In the genomic region with DNA sequence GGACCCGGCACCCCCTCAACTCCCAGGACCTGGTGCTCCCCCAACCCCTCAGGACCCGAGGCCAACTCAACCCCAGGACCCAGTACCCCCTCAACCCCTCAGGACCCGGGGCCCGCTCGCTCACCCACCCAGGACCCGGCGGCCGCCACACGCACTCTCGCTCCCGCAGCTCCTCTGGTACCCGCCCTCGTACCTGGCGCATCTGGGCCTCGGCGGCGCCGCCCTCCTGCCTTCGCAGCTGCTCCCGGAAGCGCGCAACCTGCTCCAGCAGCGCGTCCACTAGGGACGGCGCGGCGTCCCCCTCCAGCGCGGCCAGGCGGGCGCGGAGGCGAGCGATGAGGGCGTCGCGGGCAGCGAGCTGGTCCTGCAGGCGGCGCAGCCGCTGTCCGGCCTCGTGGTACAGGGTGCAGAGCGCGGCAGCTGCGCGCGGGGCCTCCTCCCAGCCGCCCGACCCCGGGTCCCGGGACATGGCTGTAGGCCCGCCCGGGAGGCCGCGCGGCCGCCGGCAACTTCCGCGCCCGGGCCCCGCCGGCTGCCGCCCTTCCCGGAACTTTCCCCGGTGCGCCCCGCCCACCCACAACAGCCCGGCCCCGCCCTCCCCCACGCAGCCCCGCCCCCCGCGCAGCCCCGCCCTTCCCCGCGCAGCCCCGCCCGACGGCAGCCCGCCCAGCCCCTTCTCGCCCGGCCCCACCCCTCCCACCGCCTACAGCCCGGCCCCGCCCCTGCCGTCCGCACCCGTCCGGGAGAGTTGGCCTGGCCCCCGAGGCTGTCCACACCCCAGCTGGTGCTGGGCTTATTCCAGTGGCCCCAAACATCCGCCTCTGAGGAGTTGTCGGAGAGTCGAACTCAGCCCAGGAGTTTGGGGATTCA, we compare ENCODE assay signal across 1 cellular context.
A peak's percentile ranks its signal among the peaks of the same experiment; 100 is the strongest.
TF ChIP-seq lines count a peak whose summit lies in the region.

A gene with protein sequence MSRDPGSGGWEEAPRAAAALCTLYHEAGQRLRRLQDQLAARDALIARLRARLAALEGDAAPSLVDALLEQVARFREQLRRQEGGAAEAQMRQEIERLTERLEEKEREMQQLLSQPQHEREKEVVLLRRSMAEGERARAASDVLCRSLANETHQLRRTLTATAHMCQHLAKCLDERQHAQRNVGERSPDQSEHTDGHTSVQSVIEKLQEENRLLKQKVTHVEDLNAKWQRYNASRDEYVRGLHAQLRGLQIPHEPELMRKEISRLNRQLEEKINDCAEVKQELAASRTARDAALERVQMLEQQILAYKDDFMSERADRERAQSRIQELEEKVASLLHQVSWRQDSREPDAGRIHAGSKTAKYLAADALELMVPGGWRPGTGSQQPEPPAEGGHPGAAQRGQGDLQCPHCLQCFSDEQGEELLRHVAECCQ (minus strand): TSS at position 516 of the 870 bp plus-strand sequence. CDS start 47 bp downstream, at position 469.

TF ChIP-seq in GM23338, 12 proteins besides CTCF, POLR2A, EP300 and RAD21:
- no peak for TF ChIP-seq ZNF462 (CRISPR knock-in tag; IDR thresholded peaks at IDR 0.05)
- TF ChIP-seq CREB1 (CRISPR knock-in tag; IDR thresholded peaks at IDR 0.05; ENCODE audit: low read depth), result peak; percentile 34; the same call in 1 of the 2 replicates
- no peak for TF ChIP-seq ZNF114 (CRISPR knock-in tag; IDR thresholded peaks at IDR 0.05)
- TF ChIP-seq, protein P1, sequence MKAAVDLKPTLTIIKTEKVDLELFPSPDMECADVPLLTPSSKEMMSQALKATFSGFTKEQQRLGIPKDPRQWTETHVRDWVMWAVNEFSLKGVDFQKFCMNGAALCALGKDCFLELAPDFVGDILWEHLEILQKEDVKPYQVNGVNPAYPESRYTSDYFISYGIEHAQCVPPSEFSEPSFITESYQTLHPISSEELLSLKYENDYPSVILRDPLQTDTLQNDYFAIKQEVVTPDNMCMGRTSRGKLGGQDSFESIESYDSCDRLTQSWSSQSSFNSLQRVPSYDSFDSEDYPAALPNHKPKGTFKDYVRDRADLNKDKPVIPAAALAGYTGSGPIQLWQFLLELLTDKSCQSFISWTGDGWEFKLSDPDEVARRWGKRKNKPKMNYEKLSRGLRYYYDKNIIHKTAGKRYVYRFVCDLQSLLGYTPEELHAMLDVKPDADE (IDR thresholded peaks at IDR 0.05), result no peak
- TF ChIP-seq EZH2 (IDR thresholded peaks at IDR 0.05; ENCODE audit: low read depth, unreplicated experiment), result no peak
- peak; percentile 70 for TF ChIP-seq POLR2AphosphoS5 (IDR thresholded peaks at IDR 0.05; ENCODE audit: low read depth)
- no peak for TF ChIP-seq STAT1 (IDR thresholded peaks at IDR 0.05; ENCODE audit: unreplicated experiment)
